ENCODE assay signal across 2 cellular contexts in the genomic region with DNA sequence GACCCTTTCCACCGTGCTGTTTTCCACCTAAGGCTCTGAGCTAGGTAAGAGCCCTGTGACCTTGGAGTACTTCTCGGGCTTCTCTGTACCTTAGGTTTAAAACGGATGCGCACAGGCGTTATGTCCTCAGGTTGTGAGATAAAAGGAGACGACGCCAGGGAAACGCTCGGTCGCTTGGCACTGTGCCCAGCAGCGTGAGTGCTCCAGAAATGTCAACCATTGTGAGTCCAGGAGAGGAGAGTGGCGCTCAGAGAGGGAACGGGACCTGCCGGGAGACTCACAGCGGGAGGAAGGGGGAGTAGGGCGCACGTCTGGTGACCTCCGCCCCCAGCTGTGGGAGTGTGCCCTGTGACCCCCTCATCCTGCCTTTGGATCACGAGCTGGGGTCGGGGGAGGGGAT.
TF ChIP-seq lines count a peak whose summit lies in the region.

No MANE protein-coding gene starts in this region.

TF ChIP-seq in SK-N-SH, 30 proteins besides CTCF, POLR2A, EP300 and RAD21 (continued from another document):
- TF ChIP-seq, protein P1, sequence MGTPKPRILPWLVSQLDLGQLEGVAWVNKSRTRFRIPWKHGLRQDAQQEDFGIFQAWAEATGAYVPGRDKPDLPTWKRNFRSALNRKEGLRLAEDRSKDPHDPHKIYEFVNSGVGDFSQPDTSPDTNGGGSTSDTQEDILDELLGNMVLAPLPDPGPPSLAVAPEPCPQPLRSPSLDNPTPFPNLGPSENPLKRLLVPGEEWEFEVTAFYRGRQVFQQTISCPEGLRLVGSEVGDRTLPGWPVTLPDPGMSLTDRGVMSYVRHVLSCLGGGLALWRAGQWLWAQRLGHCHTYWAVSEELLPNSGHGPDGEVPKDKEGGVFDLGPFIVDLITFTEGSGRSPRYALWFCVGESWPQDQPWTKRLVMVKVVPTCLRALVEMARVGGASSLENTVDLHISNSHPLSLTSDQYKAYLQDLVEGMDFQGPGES (IDR thresholded peaks at IDR 0.05; ENCODE audit: low read depth, low read length): no peak
- no peak for TF ChIP-seq ELF1 (IDR thresholded peaks at IDR 0.05)
- TF ChIP-seq RFX5 (IDR thresholded peaks at IDR 0.05; ENCODE audit: low read length): no peak
- TF ChIP-seq POLR2AphosphoS5 (IDR thresholded peaks at IDR 0.05; ENCODE audit: low read depth, low read length): no peak
- no peak for TF ChIP-seq TAF1 (IDR thresholded peaks at IDR 0.05; ENCODE audit: borderline replicate concordance, low read depth, low read length)
- no peak for TF ChIP-seq FOXM1 (IDR thresholded peaks at IDR 0.05; ENCODE audit: low read depth)
- TF ChIP-seq FOXJ3 (CRISPR knock-in tag; IDR thresholded peaks at IDR 0.05): no peak
- no peak for TF ChIP-seq SMC3 (IDR thresholded peaks at IDR 0.05; ENCODE audit: low read depth, low read length)
- no peak for TF ChIP-seq YY1 (IDR thresholded peaks at IDR 0.05; ENCODE audit: low read depth)
- no peak for TF ChIP-seq GABPA (IDR thresholded peaks at IDR 0.05; ENCODE audit: low read depth)
- TF ChIP-seq CHD2 (IDR thresholded peaks at IDR 0.05; ENCODE audit: low read length, partially characterized antibody): no peak
- no peak for TF ChIP-seq JUND (IDR thresholded peaks at IDR 0.05)
- TF ChIP-seq RCOR1 (IDR thresholded peaks at IDR 0.05; ENCODE audit: low read length): no peak
- no peak for TF ChIP-seq SIN3A (IDR thresholded peaks at IDR 0.05; ENCODE audit: borderline replicate concordance, low read depth, low read length)
- TF ChIP-seq NRF1 (IDR thresholded peaks at IDR 0.05; ENCODE audit: low read depth, low read length): no peak
- TF ChIP-seq, protein P2, sequence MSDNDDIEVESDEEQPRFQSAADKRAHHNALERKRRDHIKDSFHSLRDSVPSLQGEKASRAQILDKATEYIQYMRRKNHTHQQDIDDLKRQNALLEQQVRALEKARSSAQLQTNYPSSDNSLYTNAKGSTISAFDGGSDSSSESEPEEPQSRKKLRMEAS (IDR thresholded peaks at IDR 0.05; ENCODE audit: low read depth): no peak
- TF ChIP-seq TCF12 (IDR thresholded peaks at IDR 0.05): no peak
- TF ChIP-seq, protein P3, sequence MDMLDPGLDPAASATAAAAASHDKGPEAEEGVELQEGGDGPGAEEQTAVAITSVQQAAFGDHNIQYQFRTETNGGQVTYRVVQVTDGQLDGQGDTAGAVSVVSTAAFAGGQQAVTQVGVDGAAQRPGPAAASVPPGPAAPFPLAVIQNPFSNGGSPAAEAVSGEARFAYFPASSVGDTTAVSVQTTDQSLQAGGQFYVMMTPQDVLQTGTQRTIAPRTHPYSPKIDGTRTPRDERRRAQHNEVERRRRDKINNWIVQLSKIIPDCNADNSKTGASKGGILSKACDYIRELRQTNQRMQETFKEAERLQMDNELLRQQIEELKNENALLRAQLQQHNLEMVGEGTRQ (IDR thresholded peaks at IDR 0.05; ENCODE audit: borderline replicate concordance, low read depth, low read length): no peak
- no peak for TF ChIP-seq MEF2A (IDR thresholded peaks at IDR 0.05; ENCODE audit: borderline replicate concordance, low read depth)

TF ChIP-seq in SK-N-SH treated with all-trans-retinoic acid at 6 μM for 48 hours, 23 proteins besides CTCF, POLR2A, EP300 and RAD21 (continued from another document):
- TF ChIP-seq, protein P4, sequence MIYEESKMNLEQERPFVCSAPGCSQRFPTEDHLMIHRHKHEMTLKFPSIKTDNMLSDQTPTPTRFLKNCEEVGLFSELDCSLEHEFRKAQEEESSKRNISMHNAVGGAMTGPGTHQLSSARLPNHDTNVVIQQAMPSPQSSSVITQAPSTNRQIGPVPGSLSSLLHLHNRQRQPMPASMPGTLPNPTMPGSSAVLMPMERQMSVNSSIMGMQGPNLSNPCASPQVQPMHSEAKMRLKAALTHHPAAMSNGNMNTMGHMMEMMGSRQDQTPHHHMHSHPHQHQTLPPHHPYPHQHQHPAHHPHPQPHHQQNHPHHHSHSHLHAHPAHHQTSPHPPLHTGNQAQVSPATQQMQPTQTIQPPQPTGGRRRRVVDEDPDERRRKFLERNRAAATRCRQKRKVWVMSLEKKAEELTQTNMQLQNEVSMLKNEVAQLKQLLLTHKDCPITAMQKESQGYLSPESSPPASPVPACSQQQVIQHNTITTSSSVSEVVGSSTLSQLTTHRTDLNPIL (CRISPR knock-in tag; IDR thresholded peaks at IDR 0.05; ENCODE audit: low read depth): no peak
- TF ChIP-seq, protein P5, sequence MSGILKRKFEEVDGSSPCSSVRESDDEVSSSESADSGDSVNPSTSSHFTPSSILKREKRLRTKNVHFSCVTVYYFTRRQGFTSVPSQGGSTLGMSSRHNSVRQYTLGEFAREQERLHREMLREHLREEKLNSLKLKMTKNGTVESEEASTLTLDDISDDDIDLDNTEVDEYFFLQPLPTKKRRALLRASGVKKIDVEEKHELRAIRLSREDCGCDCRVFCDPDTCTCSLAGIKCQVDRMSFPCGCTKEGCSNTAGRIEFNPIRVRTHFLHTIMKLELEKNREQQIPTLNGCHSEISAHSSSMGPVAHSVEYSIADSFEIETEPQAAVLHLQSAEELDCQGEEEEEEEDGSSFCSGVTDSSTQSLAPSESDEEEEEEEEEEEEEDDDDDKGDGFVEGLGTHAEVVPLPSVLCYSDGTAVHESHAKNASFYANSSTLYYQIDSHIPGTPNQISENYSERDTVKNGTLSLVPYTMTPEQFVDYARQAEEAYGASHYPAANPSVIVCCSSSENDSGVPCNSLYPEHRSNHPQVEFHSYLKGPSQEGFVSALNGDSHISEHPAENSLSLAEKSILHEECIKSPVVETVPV (CRISPR knock-in tag; IDR thresholded peaks at IDR 0.05): no peak
- TF ChIP-seq ZNF8 (CRISPR knock-in tag; IDR thresholded peaks at IDR 0.05) (no peak), ISL1 (CRISPR knock-in tag; IDR thresholded peaks at IDR 0.05) (no peak), ZC3H10 (CRISPR knock-in tag; IDR thresholded peaks at IDR 0.05) (no peak), ZFP3 (CRISPR knock-in tag; IDR thresholded peaks at IDR 0.05) (no peak), ZFP30 (CRISPR knock-in tag; IDR thresholded peaks at IDR 0.05) (no peak), ZNF565 (CRISPR knock-in tag; conservative IDR thresholded peaks at IDR 0.05; ENCODE audit: low read depth) (no peak)
- TF ChIP-seq, protein P6, sequence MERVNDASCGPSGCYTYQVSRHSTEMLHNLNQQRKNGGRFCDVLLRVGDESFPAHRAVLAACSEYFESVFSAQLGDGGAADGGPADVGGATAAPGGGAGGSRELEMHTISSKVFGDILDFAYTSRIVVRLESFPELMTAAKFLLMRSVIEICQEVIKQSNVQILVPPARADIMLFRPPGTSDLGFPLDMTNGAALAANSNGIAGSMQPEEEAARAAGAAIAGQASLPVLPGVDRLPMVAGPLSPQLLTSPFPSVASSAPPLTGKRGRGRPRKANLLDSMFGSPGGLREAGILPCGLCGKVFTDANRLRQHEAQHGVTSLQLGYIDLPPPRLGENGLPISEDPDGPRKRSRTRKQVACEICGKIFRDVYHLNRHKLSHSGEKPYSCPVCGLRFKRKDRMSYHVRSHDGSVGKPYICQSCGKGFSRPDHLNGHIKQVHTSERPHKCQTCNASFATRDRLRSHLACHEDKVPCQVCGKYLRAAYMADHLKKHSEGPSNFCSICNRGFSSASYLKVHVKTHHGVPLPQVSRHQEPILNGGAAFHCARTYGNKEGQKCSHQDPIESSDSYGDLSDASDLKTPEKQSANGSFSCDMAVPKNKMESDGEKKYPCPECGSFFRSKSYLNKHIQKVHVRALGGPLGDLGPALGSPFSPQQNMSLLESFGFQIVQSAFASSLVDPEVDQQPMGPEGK (CRISPR knock-in tag; IDR thresholded peaks at IDR 0.05; ENCODE audit: borderline replicate concordance): no peak
- TF ChIP-seq, protein P7, sequence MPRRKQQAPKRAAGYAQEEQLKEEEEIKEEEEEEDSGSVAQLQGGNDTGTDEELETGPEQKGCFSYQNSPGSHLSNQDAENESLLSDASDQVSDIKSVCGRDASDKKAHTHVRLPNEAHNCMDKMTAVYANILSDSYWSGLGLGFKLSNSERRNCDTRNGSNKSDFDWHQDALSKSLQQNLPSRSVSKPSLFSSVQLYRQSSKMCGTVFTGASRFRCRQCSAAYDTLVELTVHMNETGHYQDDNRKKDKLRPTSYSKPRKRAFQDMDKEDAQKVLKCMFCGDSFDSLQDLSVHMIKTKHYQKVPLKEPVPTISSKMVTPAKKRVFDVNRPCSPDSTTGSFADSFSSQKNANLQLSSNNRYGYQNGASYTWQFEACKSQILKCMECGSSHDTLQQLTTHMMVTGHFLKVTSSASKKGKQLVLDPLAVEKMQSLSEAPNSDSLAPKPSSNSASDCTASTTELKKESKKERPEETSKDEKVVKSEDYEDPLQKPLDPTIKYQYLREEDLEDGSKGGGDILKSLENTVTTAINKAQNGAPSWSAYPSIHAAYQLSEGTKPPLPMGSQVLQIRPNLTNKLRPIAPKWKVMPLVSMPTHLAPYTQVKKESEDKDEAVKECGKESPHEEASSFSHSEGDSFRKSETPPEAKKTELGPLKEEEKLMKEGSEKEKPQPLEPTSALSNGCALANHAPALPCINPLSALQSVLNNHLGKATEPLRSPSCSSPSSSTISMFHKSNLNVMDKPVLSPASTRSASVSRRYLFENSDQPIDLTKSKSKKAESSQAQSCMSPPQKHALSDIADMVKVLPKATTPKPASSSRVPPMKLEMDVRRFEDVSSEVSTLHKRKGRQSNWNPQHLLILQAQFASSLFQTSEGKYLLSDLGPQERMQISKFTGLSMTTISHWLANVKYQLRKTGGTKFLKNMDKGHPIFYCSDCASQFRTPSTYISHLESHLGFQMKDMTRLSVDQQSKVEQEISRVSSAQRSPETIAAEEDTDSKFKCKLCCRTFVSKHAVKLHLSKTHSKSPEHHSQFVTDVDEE (CRISPR knock-in tag; IDR thresholded peaks at IDR 0.05): no peak
